1 cellular context compared by ENCODE assay signal in the genomic region with DNA sequence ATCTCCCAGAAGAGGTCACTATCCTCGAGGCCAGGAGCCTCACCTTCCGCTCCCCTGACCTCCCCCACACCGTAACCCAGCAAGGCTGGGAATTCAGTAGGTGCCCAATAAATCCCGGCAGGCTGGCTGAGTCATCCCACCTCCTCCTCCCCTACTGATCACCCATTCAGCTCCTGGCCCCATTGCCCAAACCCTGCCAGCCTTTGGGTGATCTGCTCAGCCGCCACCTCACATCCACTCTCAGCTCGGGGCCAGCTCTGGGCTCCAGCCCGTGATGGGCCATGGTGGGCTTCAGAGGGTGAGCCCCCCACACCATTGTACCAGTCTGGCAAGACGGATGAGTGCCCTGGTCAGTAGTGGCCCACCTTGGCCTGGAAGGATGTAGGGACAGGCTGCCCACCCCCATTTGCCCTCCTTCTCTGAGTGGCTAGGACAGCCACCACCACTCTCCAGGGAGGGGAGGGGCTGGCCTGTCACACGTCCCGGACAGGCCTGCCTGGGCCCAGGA.
TF ChIP-seq lines count a peak whose summit lies in the region.

No MANE protein-coding gene starts in this region.

TF ChIP-seq in H1, 55 proteins besides CTCF, POLR2A, EP300 and RAD21:
- TF ChIP-seq CHD1 (IDR thresholded peaks at IDR 0.05; ENCODE audit: low read depth, low read length) (no peak), BACH1 (IDR thresholded peaks at IDR 0.05; ENCODE audit: low read length) (no peak), SRF (IDR thresholded peaks at IDR 0.05; ENCODE audit: low read depth, low read length) (no peak), CBX5 (IDR thresholded peaks at IDR 0.05; ENCODE audit: low read depth, low read length) (no peak), FOSL1 (IDR thresholded peaks at IDR 0.05; ENCODE audit: insufficient read depth, low read depth, low read length) (no peak), EZH2 (IDR thresholded peaks at IDR 0.05; ENCODE audit: low read depth, low read length, severe bottlenecking) (no peak), TCF12 (IDR thresholded peaks at IDR 0.05; ENCODE audit: low read depth, low read length) (no peak), TAF1 (IDR thresholded peaks at IDR 0.05; ENCODE audit: low read depth, low read length) (no peak)
- TF ChIP-seq, protein P1, sequence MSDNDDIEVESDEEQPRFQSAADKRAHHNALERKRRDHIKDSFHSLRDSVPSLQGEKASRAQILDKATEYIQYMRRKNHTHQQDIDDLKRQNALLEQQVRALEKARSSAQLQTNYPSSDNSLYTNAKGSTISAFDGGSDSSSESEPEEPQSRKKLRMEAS (IDR thresholded peaks at IDR 0.05), result no peak
